ENCODE assay signal across 16 cellular contexts in genomic region chr4:36053931-36054330, GRCh38.
DNase-seq lines count a peak whose midpoint lies in the region; ATAC-seq and TF ChIP-seq lines count a peak whose summit lies in the region.
"Had no signal": no experiment of that assay in that cellular context is flagged by ENCODE, and none has a peak within 500 bp of the region (broad histone marks: within the 10 kb centered on the region; RNA-seq: fewer than 3 reads in every experiment).

No MANE protein-coding gene starts in this region.

- ATAC-seq in omental fat pad (ENCODE audit: low FRiP score), result no peak
- ATAC-seq: K562 had no signal

- no peak for TF ChIP-seq CTCF in fibroblast of villous mesenchyme (IDR thresholded peaks at IDR 0.05; ENCODE audit: insufficient read depth, low read depth, low read length)
- TF ChIP-seq CTCF in omental fat pad (IDR thresholded peaks at IDR 0.05), result no peak

- DNase-seq in H4 (ENCODE audit: low spot score) (peak; percentile 65), amniotic epithelial cell (ENCODE audit: low read depth) (peak; percentile 52), fibroblast of villous mesenchyme (ENCODE audit: low read depth) (peak; percentile 4), pons (ENCODE audit: low spot score) (peak; percentile 20), omental fat pad (ENCODE audit: low spot score) (no peak), GM19240 (ENCODE audit: insufficient read length, low spot score) (no peak), NCI-H2227 (lab: John Stamatoyannopoulos, UW; ENCODE audit: unreplicated experiment) (no peak)
- DNase-seq: COR-L47, EL, NCI-H1048, NCI-H146, NCI-H2081 treated with DMSO at 0.1 percent for 48 hours, NCI-H524 had no signal

- no peak overlapping the region for H3K4me3 ChIP-seq in fibroblast of villous mesenchyme (ENCODE audit: low read depth, low read length)
- H3K4me3 ChIP-seq: HAP-1, K562, SJSA1 had no signal

Comparison
In these comparisons a context has a peak if more than half of its experiments do, and no peak if none do; other contexts are left out.
1. DNase-seq: peak in H4 (single experiment), amniotic epithelial cell (single experiment), fibroblast of villous mesenchyme (single experiment) and pons (single experiment); none in omental fat pad (single experiment), GM19240 (single experiment) and NCI-H2227 (single experiment).